9 cellular contexts compared by ENCODE assay signal in genomic region chr17:5049314-5049819, GRCh38. TPM values are rescaled to one million over a fixed set of nuclear protein-coding genes. Genes with fewer than 3 reads are reported as not detected.
A peak's percentile ranks its signal among the peaks of the same experiment; 100 is the strongest.
DNase-seq lines count a peak whose midpoint lies in the region; ATAC-seq lines count a peak whose summit lies in the region.
"Had no signal": no experiment of that assay in that cellular context is flagged by ENCODE, and none has a peak within 500 bp of the region (broad histone marks: within the 10 kb centered on the region; RNA-seq: fewer than 3 reads in every experiment).

No MANE protein-coding gene starts in this region.

- POLR2A ChIA-PET in T-cell (lab: Charles Lee), result interaction anchor here (0.6 kb wide), 3 partner anchors 10 to 132 kb away, joined by 3 to 5 read pairs (median 3); no protein-coding TSS in a partner anchor

- H3K27me3 Mint-ChIP-seq in T-cell, result no peaks in the 10 kb centered on the region
- H3K27me3 Mint-ChIP-seq in memory B cell, result no peaks in the 10 kb centered on the region
- no peaks in the 10 kb centered on the region for H3K27me3 Mint-ChIP-seq in stimulated activated naive CD8-positive, alpha-beta T cell treated with anti-CD3 and anti-CD28 coated beads, Interleukin-15, Interleukin-2, amounts not matched to agents 100 ng/mL and 50 ng/mL, for 24 hours

- H3K4me1 Mint-ChIP-seq in T-cell (peaks cover 49 to 61% (median 55%) of the 10 kb centered on the region in 3 donors), memory B cell (peaks cover 25% of the 10 kb centered on the region)
- peaks cover 28% of the 10 kb centered on the region for H3K4me1 Mint-ChIP-seq in stimulated activated naive CD8-positive, alpha-beta T cell treated with anti-CD3 and anti-CD28 coated beads, Interleukin-15, Interleukin-2, amounts not matched to agents 100 ng/mL and 50 ng/mL, for 24 hours (ENCODE audit: low read depth)

- H3K9me3 Mint-ChIP-seq in T-cell (no peaks in the 10 kb centered on the region), memory B cell (no peaks in the 10 kb centered on the region)
- H3K9me3 Mint-ChIP-seq in stimulated activated naive CD8-positive, alpha-beta T cell treated with anti-CD3 and anti-CD28 coated beads, Interleukin-15, Interleukin-2, amounts not matched to agents 100 ng/mL and 50 ng/mL, for 24 hours, result no peaks in the 10 kb centered on the region

- H3K27ac Mint-ChIP-seq in T-cell (peak overlapping the region; percentile 96 to 99), memory B cell (peak overlapping the region; percentile 89)
- H3K27ac Mint-ChIP-seq in stimulated activated naive CD8-positive, alpha-beta T cell treated with anti-CD3 and anti-CD28 coated beads, Interleukin-15, Interleukin-2, amounts not matched to agents 100 ng/mL and 50 ng/mL, for 24 hours, result peak overlapping the region; percentile 41

- CTCF ChIA-PET in T-cell (lab: Charles Lee), result interaction anchor here (0.6 to 1.6 kb wide), 11 partner anchors 11 to 370 kb away, joined by 3 to 12 read pairs (median 4); partner anchors contain the start of genes INCA1 (in 1 of the 2), KIF1C (in 1 of the 2), RPAIN (in 1 of the 2) and SLC52A1 (in 1 of the 2)

- H3K36me3 Mint-ChIP-seq in T-cell, result peaks cover 2% of the 10 kb centered on the region
- no peaks in the 10 kb centered on the region for H3K36me3 Mint-ChIP-seq in memory B cell
- no peaks in the 10 kb centered on the region for H3K36me3 Mint-ChIP-seq in stimulated activated naive CD8-positive, alpha-beta T cell treated with anti-CD3 and anti-CD28 coated beads, Interleukin-15, Interleukin-2, amounts not matched to agents 100 ng/mL and 50 ng/mL, for 24 hours (ENCODE audit: low read depth)

- ATAC-seq in T-cell (replicated peaks in 1 of 4) (peak; percentile 96 to 99 (median 98)), memory B cell (ENCODE audit: low read depth) (peak; percentile 96), HG03039 (IDR thresholded peaks at IDR 0.05; ENCODE audit: unreplicated experiment) (no peak)

- DNase-seq in T-cell (peak; percentile 40 to 83 (median 73)), memory B cell (ENCODE audit: low spot score in 2 of 2) (peak in 1 of 2 donors; percentile 32), GF-D8 (lab: John Stamatoyannopoulos, UW) (no peak), NCI-H510A treated with DMSO at 0.1 percent for 48 hours (lab: John Stamatoyannopoulos, UW) (no peak), GM03348 (ENCODE audit: low spot score) (no peak)
- DNase-seq in activated naive CD4-positive, alpha-beta T cell treated with Interleukin-2 at 50 U/mL for 16 hours, result peak; percentile 58

- peak overlapping the region; percentile 54 to 65 (median 57) for H3K4me3 Mint-ChIP-seq in T-cell
- peak overlapping the region; percentile 27 for H3K4me3 Mint-ChIP-seq in memory B cell
- no peak overlapping the region for H3K4me3 Mint-ChIP-seq in stimulated activated naive CD8-positive, alpha-beta T cell treated with anti-CD3 and anti-CD28 coated beads, Interleukin-15, Interleukin-2, amounts not matched to agents 100 ng/mL and 50 ng/mL, for 24 hours

RNA-seq across cellular contexts. Expression of gene SLC52A1, which starts 14.1 kb away (rescaled TPM):
- total RNA-seq in T-cell, result under 1 TPM in 3 of 5 donors, not detected in 2; 0.14 to 0.62 (median 0.25) TPM
- total RNA-seq: RPMI7951 had no signal

RNA-seq across cellular contexts. Expression of gene ZFP3, which starts 28.9 kb away (rescaled TPM):
- total RNA-seq in T-cell, result 10 to 100 TPM in 1 of 5 donors, 1 to 10 TPM in 4; 3.3 to 10.4 (median 8.5) TPM

RNA-seq across cellular contexts. Expression of gene KIF1C, which starts 51.6 kb away (rescaled TPM):
- 10 to 100 TPM; 15.3 to 37.9 (median 28.5) TPM for total RNA-seq in T-cell

RNA-seq across cellular contexts. Expression of gene INCA1, which starts 52.0 kb away (rescaled TPM):
- under 1 TPM in 2 of 5 donors, not detected in 3; 0.38 to 0.43 TPM for total RNA-seq in T-cell

Comparison
In these comparisons a context has a peak if more than half of its experiments do, and no peak if none do; other contexts are left out.
1. DNase-seq: peak in T-cell (34 of 34) and activated naive CD4-positive, alpha-beta T cell treated with Interleukin-2 at 50 U/mL for 16 hours (single experiment); none in GF-D8 (single experiment), NCI-H510A treated with DMSO at 0.1 percent for 48 hours (single experiment) and GM03348 (single experiment).
2. H3K27ac Mint-ChIP-seq: peak in every context shown above with its lines; median percentile 98 in T-cell; 89 in memory B cell; 41 in stimulated activated naive CD8-positive, alpha-beta T cell treated with anti-CD3 and anti-CD28 coated beads, Interleukin-15, Interleukin-2, amounts not matched to agents 100 ng/mL and 50 ng/mL, for 24 hours.